ENCODE assay signal across 1 cellular context in the genomic region with DNA sequence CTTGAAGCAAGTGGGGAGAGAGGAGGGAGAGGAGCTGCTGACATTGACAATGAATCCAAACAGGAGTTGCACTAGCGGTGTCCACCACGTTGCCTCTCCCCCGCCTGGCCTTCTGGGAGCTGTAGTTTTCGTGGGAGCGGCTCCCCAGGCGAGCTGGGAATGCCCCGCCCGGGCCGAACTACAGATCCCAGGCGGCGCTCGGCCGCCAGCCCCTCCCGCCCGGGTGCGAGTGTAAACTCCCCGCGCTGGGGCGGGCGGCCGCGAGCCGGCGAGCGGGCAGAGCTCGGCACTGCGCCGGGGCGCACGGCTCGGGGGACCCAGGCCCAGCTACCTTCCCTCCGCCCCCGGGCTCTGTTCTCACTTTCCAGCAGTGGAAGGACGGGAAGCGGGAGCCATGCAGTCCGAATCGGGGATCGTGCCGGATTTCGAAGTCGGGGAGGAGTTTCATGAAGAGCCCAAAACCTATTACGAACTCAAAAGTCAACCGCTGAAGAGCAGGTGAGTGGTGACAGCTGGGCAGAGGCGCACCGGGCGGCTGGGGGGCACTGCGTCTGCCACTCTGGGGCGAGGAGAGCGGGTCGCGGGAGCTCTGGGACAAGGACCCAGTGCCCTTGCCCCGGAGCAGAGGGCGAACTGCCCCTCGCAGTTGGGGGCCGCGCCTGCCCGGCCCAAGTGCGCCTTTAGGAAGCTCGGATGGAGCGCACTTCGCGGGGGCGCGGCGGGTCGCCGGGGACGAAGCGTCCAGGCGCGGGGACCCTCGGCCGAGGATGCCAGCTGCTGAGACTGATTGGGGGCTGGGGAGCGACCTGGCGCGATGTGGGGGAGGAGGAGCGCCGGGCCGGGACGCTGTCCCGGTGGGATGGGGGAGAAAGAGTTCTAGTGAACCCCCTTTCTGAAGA.
TF ChIP-seq lines count a peak whose summit lies in the region.

A gene with protein sequence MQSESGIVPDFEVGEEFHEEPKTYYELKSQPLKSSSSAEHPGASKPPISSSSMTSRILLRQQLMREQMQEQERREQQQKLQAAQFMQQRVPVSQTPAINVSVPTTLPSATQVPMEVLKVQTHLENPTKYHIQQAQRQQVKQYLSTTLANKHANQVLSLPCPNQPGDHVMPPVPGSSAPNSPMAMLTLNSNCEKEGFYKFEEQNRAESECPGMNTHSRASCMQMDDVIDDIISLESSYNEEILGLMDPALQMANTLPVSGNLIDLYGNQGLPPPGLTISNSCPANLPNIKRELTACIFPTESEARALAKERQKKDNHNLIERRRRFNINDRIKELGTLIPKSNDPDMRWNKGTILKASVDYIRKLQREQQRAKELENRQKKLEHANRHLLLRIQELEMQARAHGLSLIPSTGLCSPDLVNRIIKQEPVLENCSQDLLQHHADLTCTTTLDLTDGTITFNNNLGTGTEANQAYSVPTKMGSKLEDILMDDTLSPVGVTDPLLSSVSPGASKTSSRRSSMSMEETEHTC (plus strand): TSS at position 261 of the 899 bp plus-strand sequence. CDS start 134 bp downstream, at position 395.

TF ChIP-seq in K562, 482 proteins besides CTCF, POLR2A, EP300 and RAD21 (continued from another document and continues in another):
- TF ChIP-seq, protein P1, sequence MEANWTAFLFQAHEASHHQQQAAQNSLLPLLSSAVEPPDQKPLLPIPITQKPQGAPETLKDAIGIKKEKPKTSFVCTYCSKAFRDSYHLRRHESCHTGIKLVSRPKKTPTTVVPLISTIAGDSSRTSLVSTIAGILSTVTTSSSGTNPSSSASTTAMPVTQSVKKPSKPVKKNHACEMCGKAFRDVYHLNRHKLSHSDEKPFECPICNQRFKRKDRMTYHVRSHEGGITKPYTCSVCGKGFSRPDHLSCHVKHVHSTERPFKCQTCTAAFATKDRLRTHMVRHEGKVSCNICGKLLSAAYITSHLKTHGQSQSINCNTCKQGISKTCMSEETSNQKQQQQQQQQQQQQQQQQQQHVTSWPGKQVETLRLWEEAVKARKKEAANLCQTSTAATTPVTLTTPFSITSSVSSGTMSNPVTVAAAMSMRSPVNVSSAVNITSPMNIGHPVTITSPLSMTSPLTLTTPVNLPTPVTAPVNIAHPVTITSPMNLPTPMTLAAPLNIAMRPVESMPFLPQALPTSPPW (CRISPR knock-in tag; IDR thresholded peaks at IDR 0.05), result peak; percentile 97
- no peak for TF ChIP-seq CREBBP (IDR thresholded peaks at IDR 0.05; ENCODE audit: low read depth, low read length)
- TF ChIP-seq USF1 (CRISPR knock-in tag; IDR thresholded peaks at IDR 0.05), result peak; percentile 25; the same call in 1 of the 2 replicates
- no peak for TF ChIP-seq ZNF24 (IDR thresholded peaks at IDR 0.05)
- TF ChIP-seq TOE1 (IDR thresholded peaks at IDR 0.05; ENCODE audit: borderline replicate concordance), result no peak
- no peak for TF ChIP-seq TOE1 (CRISPR knock-in tag; IDR thresholded peaks at IDR 0.05; ENCODE audit: borderline replicate concordance, low read depth)
- no peak for TF ChIP-seq BRD9 (IDR thresholded peaks at IDR 0.05; ENCODE audit: low read depth, partially characterized antibody)
- no peak for TF ChIP-seq PCBP2 (IDR thresholded peaks at IDR 0.05; ENCODE audit: low read depth, low read length, poor library complexity, severe bottlenecking)
- no peak for TF ChIP-seq ZNF436 (CRISPR knock-in tag; IDR thresholded peaks at IDR 0.05)
- TF ChIP-seq LCOR (CRISPR knock-in tag; IDR thresholded peaks at IDR 0.05), result no peak
- TF ChIP-seq HNRNPH1 (optimal IDR thresholded peaks at IDR 0.05; ENCODE audit: low read depth, low read length), result no peak
- TF ChIP-seq GATAD2B (IDR thresholded peaks at IDR 0.05; ENCODE audit: borderline replicate concordance), result no peak
- no peak for TF ChIP-seq ZNF778 (CRISPR knock-in tag; IDR thresholded peaks at IDR 0.05)
- no peak for TF ChIP-seq TCFL5 (CRISPR knock-in tag; conservative IDR thresholded peaks at IDR 0.05)
- no peak for TF ChIP-seq ZNF408 (CRISPR knock-in tag; IDR thresholded peaks at IDR 0.05; ENCODE audit: low read depth)
- peak; percentile 52; the same call in 1 of the 2 replicates for TF ChIP-seq ZNF644 (tag; IDR thresholded peaks at IDR 0.05; ENCODE audit: low read depth)
- no peak for TF ChIP-seq KAT8 (IDR thresholded peaks at IDR 0.05; ENCODE audit: low read depth)
- TF ChIP-seq, protein P2, sequence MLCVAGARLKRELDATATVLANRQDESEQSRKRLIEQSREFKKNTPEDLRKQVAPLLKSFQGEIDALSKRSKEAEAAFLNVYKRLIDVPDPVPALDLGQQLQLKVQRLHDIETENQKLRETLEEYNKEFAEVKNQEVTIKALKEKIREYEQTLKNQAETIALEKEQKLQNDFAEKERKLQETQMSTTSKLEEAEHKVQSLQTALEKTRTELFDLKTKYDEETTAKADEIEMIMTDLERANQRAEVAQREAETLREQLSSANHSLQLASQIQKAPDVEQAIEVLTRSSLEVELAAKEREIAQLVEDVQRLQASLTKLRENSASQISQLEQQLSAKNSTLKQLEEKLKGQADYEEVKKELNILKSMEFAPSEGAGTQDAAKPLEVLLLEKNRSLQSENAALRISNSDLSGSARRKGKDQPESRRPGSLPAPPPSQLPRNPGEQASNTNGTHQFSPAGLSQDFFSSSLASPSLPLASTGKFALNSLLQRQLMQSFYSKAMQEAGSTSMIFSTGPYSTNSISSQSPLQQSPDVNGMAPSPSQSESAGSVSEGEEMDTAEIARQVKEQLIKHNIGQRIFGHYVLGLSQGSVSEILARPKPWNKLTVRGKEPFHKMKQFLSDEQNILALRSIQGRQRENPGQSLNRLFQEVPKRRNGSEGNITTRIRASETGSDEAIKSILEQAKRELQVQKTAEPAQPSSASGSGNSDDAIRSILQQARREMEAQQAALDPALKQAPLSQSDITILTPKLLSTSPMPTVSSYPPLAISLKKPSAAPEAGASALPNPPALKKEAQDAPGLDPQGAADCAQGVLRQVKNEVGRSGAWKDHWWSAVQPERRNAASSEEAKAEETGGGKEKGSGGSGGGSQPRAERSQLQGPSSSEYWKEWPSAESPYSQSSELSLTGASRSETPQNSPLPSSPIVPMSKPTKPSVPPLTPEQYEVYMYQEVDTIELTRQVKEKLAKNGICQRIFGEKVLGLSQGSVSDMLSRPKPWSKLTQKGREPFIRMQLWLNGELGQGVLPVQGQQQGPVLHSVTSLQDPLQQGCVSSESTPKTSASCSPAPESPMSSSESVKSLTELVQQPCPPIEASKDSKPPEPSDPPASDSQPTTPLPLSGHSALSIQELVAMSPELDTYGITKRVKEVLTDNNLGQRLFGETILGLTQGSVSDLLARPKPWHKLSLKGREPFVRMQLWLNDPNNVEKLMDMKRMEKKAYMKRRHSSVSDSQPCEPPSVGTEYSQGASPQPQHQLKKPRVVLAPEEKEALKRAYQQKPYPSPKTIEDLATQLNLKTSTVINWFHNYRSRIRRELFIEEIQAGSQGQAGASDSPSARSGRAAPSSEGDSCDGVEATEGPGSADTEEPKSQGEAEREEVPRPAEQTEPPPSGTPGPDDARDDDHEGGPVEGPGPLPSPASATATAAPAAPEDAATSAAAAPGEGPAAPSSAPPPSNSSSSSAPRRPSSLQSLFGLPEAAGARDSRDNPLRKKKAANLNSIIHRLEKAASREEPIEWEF (CRISPR knock-in tag; IDR thresholded peaks at IDR 0.05), result no peak
- peak; percentile 73; the same call in 1 of the 2 replicates for TF ChIP-seq ZNF197 (CRISPR knock-in tag; IDR thresholded peaks at IDR 0.05; ENCODE audit: low read depth)
- peak in 2 of 3 experiments; percentile 51 to 66 for TF ChIP-seq YY1 (IDR thresholded peaks at IDR 0.05; ENCODE audit: borderline replicate concordance in 1 of 3, control insufficient read depth in 1 of 3, extremely low read depth in 1 of 3, insufficient read depth in 3 of 3, insufficient read length in 1 of 3, insufficient replicate concordance in 2 of 3, low read depth in 1 of 3, low read length in 2 of 3)
- TF ChIP-seq, protein P3, sequence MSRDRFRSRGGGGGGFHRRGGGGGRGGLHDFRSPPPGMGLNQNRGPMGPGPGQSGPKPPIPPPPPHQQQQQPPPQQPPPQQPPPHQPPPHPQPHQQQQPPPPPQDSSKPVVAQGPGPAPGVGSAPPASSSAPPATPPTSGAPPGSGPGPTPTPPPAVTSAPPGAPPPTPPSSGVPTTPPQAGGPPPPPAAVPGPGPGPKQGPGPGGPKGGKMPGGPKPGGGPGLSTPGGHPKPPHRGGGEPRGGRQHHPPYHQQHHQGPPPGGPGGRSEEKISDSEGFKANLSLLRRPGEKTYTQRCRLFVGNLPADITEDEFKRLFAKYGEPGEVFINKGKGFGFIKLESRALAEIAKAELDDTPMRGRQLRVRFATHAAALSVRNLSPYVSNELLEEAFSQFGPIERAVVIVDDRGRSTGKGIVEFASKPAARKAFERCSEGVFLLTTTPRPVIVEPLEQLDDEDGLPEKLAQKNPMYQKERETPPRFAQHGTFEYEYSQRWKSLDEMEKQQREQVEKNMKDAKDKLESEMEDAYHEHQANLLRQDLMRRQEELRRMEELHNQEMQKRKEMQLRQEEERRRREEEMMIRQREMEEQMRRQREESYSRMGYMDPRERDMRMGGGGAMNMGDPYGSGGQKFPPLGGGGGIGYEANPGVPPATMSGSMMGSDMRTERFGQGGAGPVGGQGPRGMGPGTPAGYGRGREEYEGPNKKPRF (IDR thresholded peaks at IDR 0.05; ENCODE audit: low read depth, low read length), result no peak
- TF ChIP-seq ATF1 (CRISPR knock-in tag; IDR thresholded peaks at IDR 0.05), result no peak
- TF ChIP-seq ATF1 (tag; IDR thresholded peaks at IDR 0.05), result peak; percentile 80
- no peak; the same call in 1 of the 2 replicates for TF ChIP-seq PML (IDR thresholded peaks at IDR 0.05; ENCODE audit: low read length)
- TF ChIP-seq ZNF23 (CRISPR knock-in tag; IDR thresholded peaks at IDR 0.05), result no peak
- TF ChIP-seq MCM3 (IDR thresholded peaks at IDR 0.05), result no peak
- TF ChIP-seq NCOR1 (IDR thresholded peaks at IDR 0.05), result no peak
- no peak for TF ChIP-seq ZNF57 (CRISPR knock-in tag; IDR thresholded peaks at IDR 0.05)
- no peak for TF ChIP-seq ZNF217 (CRISPR knock-in tag; IDR thresholded peaks at IDR 0.05)
- TF ChIP-seq MED1 (CRISPR knock-in tag; IDR thresholded peaks at IDR 0.05; ENCODE audit: borderline replicate concordance), result no peak
- TF ChIP-seq CHCHD3 (CRISPR knock-in tag; IDR thresholded peaks at IDR 0.05), result no peak
- no peak for TF ChIP-seq FOXO4 (CRISPR knock-in tag; IDR thresholded peaks at IDR 0.05)
- TF ChIP-seq ARID3A (IDR thresholded peaks at IDR 0.05; ENCODE audit: borderline replicate concordance, low read depth, low read length), result no peak
- TF ChIP-seq FOXP4 (CRISPR knock-in tag; IDR thresholded peaks at IDR 0.05; ENCODE audit: borderline replicate concordance), result no peak
- no peak for TF ChIP-seq ESRRB (CRISPR knock-in tag; IDR thresholded peaks at IDR 0.05; ENCODE audit: borderline replicate concordance)
- no peak for TF ChIP-seq ARID1B (IDR thresholded peaks at IDR 0.05)
- no peak for TF ChIP-seq FUS (optimal IDR thresholded peaks at IDR 0.05; ENCODE audit: low read depth, low read length)
- no peak for TF ChIP-seq NFRKB (IDR thresholded peaks at IDR 0.05; ENCODE audit: low read depth)
- no peak for TF ChIP-seq U2AF2 (optimal IDR thresholded peaks at IDR 0.05; ENCODE audit: low read depth, low read length)
- peak; percentile 77; the same call in 1 of the 2 replicates for TF ChIP-seq PHF8 (IDR thresholded peaks at IDR 0.05; ENCODE audit: borderline replicate concordance, low read length)
- no peak for TF ChIP-seq SMARCC2 (IDR thresholded peaks at IDR 0.05; ENCODE audit: low read depth)
